In the genomic region with DNA sequence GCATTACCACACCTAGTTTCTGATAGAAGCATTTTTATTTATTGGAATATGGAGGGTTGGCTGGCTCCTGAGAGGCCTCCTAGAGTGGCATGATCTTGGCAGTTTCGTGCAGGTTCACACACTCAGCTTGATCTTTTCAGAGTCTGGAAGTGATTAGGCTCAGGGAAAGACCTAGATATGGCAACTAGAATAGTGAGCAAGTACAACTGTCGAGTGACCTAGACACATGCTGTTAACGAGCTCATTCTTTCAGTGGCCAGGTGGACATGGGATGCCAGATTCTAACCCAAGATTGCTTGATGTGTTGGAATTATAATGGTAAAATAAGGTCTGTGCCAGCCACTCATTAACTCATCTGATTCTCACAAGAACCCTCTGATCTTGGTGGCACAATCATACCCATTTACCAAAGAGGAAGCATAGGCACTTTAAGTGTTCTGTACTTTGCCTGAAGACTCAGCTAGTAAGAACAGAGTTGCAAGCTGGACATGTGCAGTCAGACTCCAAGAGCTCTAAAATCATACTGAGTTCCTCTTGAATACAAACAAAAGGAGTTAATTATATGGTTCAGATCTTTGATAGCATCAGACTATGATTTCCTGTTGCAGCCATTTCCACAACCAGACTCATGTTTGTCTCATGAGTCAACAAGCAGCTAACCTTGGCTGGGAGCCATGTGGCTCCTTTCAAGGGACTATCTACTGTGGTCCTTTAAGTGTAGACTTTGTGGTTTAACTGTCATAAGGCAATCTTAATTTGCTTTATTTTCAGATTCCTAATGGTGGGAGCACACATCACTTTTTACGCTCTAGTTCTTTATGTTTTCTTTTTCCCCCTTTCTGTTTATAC, we compare ENCODE assay signal across 8 cellular contexts.
DNase-seq lines count a peak whose midpoint lies in the region; ATAC-seq and TF ChIP-seq lines count a peak whose summit lies in the region.

No MANE protein-coding gene starts in this region.

- H3K27me3 ChIP-seq in ascending aorta = no peaks in the 10 kb centered on the region

- H3K4me3 ChIP-seq in ascending aorta = no peak overlapping the region

- no peaks in the 10 kb centered on the region for H3K9me3 ChIP-seq in ascending aorta

- no peaks in the 10 kb centered on the region for H3K36me3 ChIP-seq in ascending aorta

- peak; percentile 91 for DNase-seq in AG08395 (ENCODE audit: low spot score)
- DNase-seq in Kasumi-1 (lab: John Stamatoyannopoulos, UW) = peak; percentile 78
- peak in 1 of 2 donors; percentile 79 for DNase-seq in ascending aorta (ENCODE audit: low spot score in 2 of 2)
- DNase-seq in kidney glomerular epithelial cell (lab: John Stamatoyannopoulos, UW) = peak; percentile 89
- peak; percentile 19 to 21 for DNase-seq in stimulated activated CD8-positive, alpha-beta memory T cell treated with anti-CD3 and anti-CD28 coated beads, Interleukin-15, amount 100 ng/mL, for 48 hours (ENCODE audit: low read depth in 2 of 2)

- TF ChIP-seq CTCF in ascending aorta (IDR thresholded peaks at IDR 0.05) = no peak

- ATAC-seq in SK-N-SH treated with all-trans-retinoic acid at 6 μM for 48 hours = peak; percentile 93
- ATAC-seq in GM21528 (IDR thresholded peaks at IDR 0.05; ENCODE audit: low FRiP score, unreplicated experiment) = no peak
- no peak for ATAC-seq in HG02885 (IDR thresholded peaks at IDR 0.05; ENCODE audit: poor library complexity, unreplicated experiment)

- intact Hi-C loops in ascending aorta (cut with DNase I) = no loop called here

- peaks cover 0 to 8% of the 10 kb centered on the region in 2 donors for H3K4me1 ChIP-seq in ascending aorta

- H3K27ac ChIP-seq in ascending aorta = peak overlapping the region; percentile 15 to 37

TF ChIP-seq in SK-N-SH treated with all-trans-retinoic acid at 6 μM for 48 hours, 23 proteins besides CTCF, POLR2A, EP300 and RAD21:
- TF ChIP-seq, protein P1, sequence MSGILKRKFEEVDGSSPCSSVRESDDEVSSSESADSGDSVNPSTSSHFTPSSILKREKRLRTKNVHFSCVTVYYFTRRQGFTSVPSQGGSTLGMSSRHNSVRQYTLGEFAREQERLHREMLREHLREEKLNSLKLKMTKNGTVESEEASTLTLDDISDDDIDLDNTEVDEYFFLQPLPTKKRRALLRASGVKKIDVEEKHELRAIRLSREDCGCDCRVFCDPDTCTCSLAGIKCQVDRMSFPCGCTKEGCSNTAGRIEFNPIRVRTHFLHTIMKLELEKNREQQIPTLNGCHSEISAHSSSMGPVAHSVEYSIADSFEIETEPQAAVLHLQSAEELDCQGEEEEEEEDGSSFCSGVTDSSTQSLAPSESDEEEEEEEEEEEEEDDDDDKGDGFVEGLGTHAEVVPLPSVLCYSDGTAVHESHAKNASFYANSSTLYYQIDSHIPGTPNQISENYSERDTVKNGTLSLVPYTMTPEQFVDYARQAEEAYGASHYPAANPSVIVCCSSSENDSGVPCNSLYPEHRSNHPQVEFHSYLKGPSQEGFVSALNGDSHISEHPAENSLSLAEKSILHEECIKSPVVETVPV (CRISPR knock-in tag; IDR thresholded peaks at IDR 0.05) = no peak
- TF ChIP-seq ZNF8 (CRISPR knock-in tag; IDR thresholded peaks at IDR 0.05) (no peak), ZFP30 (CRISPR knock-in tag; IDR thresholded peaks at IDR 0.05) (no peak), SNAI2 (CRISPR knock-in tag; IDR thresholded peaks at IDR 0.05) (no peak), ARNTL (CRISPR knock-in tag; IDR thresholded peaks at IDR 0.05; ENCODE audit: borderline replicate concordance, low read depth) (no peak), ZFP3 (CRISPR knock-in tag; IDR thresholded peaks at IDR 0.05) (peak; percentile 83), ESRRG (CRISPR knock-in tag; IDR thresholded peaks at IDR 0.05) (no peak), BACH2 (CRISPR knock-in tag; IDR thresholded peaks at IDR 0.05; ENCODE audit: borderline replicate concordance) (no peak), PPARA (CRISPR knock-in tag; IDR thresholded peaks at IDR 0.05; ENCODE audit: borderline replicate concordance) (no peak), ZNF70 (CRISPR knock-in tag; IDR thresholded peaks at IDR 0.05) (no peak), ZC3H10 (CRISPR knock-in tag; IDR thresholded peaks at IDR 0.05) (peak; percentile 84), OSR1 (CRISPR knock-in tag; IDR thresholded peaks at IDR 0.05) (no peak), TCF4 (CRISPR knock-in tag; IDR thresholded peaks at IDR 0.05; ENCODE audit: borderline replicate concordance) (no peak; the same call in 1 of the 2 replicates), CSDC2 (CRISPR knock-in tag; IDR thresholded peaks at IDR 0.05) (no peak), ZNF565 (CRISPR knock-in tag; conservative IDR thresholded peaks at IDR 0.05; ENCODE audit: low read depth) (no peak), RARB (CRISPR knock-in tag; IDR thresholded peaks at IDR 0.05) (no peak), GLIS3 (CRISPR knock-in tag; IDR thresholded peaks at IDR 0.05) (no peak), ISL1 (CRISPR knock-in tag; IDR thresholded peaks at IDR 0.05) (peak; percentile 88), TOX (CRISPR knock-in tag; IDR thresholded peaks at IDR 0.05; ENCODE audit: borderline replicate concordance) (no peak)
- TF ChIP-seq, protein P2, sequence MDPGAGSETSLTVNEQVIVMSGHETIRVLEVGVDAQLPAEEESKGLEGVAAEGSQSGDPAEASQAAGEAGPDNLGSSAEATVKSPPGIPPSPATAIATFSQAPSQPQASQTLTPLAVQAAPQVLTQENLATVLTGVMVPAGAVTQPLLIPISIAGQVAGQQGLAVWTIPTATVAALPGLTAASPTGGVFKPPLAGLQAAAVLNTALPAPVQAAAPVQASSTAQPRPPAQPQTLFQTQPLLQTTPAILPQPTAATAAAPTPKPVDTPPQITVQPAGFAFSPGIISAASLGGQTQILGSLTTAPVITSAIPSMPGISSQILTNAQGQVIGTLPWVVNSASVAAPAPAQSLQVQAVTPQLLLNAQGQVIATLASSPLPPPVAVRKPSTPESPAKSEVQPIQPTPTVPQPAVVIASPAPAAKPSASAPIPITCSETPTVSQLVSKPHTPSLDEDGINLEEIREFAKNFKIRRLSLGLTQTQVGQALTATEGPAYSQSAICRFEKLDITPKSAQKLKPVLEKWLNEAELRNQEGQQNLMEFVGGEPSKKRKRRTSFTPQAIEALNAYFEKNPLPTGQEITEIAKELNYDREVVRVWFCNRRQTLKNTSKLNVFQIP (CRISPR knock-in tag; IDR thresholded peaks at IDR 0.05; ENCODE audit: borderline replicate concordance, low read depth) = 0 out of 2 replicates have a peak, but pooled peaks have one; percentile 21
- TF ChIP-seq, protein P3, sequence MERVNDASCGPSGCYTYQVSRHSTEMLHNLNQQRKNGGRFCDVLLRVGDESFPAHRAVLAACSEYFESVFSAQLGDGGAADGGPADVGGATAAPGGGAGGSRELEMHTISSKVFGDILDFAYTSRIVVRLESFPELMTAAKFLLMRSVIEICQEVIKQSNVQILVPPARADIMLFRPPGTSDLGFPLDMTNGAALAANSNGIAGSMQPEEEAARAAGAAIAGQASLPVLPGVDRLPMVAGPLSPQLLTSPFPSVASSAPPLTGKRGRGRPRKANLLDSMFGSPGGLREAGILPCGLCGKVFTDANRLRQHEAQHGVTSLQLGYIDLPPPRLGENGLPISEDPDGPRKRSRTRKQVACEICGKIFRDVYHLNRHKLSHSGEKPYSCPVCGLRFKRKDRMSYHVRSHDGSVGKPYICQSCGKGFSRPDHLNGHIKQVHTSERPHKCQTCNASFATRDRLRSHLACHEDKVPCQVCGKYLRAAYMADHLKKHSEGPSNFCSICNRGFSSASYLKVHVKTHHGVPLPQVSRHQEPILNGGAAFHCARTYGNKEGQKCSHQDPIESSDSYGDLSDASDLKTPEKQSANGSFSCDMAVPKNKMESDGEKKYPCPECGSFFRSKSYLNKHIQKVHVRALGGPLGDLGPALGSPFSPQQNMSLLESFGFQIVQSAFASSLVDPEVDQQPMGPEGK (CRISPR knock-in tag; IDR thresholded peaks at IDR 0.05; ENCODE audit: borderline replicate concordance) = 0 out of 2 replicates have a peak, but pooled peaks have one; percentile 31
- TF ChIP-seq, protein P4, sequence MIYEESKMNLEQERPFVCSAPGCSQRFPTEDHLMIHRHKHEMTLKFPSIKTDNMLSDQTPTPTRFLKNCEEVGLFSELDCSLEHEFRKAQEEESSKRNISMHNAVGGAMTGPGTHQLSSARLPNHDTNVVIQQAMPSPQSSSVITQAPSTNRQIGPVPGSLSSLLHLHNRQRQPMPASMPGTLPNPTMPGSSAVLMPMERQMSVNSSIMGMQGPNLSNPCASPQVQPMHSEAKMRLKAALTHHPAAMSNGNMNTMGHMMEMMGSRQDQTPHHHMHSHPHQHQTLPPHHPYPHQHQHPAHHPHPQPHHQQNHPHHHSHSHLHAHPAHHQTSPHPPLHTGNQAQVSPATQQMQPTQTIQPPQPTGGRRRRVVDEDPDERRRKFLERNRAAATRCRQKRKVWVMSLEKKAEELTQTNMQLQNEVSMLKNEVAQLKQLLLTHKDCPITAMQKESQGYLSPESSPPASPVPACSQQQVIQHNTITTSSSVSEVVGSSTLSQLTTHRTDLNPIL (CRISPR knock-in tag; IDR thresholded peaks at IDR 0.05; ENCODE audit: low read depth) = no peak
- TF ChIP-seq, protein P5, sequence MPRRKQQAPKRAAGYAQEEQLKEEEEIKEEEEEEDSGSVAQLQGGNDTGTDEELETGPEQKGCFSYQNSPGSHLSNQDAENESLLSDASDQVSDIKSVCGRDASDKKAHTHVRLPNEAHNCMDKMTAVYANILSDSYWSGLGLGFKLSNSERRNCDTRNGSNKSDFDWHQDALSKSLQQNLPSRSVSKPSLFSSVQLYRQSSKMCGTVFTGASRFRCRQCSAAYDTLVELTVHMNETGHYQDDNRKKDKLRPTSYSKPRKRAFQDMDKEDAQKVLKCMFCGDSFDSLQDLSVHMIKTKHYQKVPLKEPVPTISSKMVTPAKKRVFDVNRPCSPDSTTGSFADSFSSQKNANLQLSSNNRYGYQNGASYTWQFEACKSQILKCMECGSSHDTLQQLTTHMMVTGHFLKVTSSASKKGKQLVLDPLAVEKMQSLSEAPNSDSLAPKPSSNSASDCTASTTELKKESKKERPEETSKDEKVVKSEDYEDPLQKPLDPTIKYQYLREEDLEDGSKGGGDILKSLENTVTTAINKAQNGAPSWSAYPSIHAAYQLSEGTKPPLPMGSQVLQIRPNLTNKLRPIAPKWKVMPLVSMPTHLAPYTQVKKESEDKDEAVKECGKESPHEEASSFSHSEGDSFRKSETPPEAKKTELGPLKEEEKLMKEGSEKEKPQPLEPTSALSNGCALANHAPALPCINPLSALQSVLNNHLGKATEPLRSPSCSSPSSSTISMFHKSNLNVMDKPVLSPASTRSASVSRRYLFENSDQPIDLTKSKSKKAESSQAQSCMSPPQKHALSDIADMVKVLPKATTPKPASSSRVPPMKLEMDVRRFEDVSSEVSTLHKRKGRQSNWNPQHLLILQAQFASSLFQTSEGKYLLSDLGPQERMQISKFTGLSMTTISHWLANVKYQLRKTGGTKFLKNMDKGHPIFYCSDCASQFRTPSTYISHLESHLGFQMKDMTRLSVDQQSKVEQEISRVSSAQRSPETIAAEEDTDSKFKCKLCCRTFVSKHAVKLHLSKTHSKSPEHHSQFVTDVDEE (CRISPR knock-in tag; IDR thresholded peaks at IDR 0.05) = no peak
